In genomic region chr19:46529622-46530451, GRCh38 we compare ENCODE assay signal across 8 cellular contexts. TPM values are rescaled to one million over a fixed set of nuclear protein-coding genes. Genes with fewer than 3 reads are reported as not detected.
DNase-seq lines count a peak whose midpoint lies in the region; ATAC-seq and TF ChIP-seq lines count a peak whose summit lies in the region.

No MANE protein-coding gene starts in this region.

- 4 to 8% (median 8%) methylated on average over 13 of the region's 13 CpGs for WGBS in psoas muscle, 3 donors

- H3K9me3 Mint-ChIP-seq in activated naive CD4-positive, alpha-beta T cell treated with anti-CD3 and anti-CD28 coated beads for 36 hours, result peaks cover 11% of the 10 kb centered on the region

- H3K4me3 Mint-ChIP-seq in activated naive CD4-positive, alpha-beta T cell treated with anti-CD3 and anti-CD28 coated beads for 36 hours, result no peak overlapping the region

- H3K27me3 Mint-ChIP-seq in activated naive CD4-positive, alpha-beta T cell treated with anti-CD3 and anti-CD28 coated beads for 36 hours (ENCODE audit: low read depth), result no peaks in the 10 kb centered on the region

- no peaks in the 10 kb centered on the region for H3K79me2 ChIP-seq in Karpas-422 (ENCODE audit: low read length)

- intact Hi-C loops in activated naive CD4-positive, alpha-beta T cell treated with anti-CD3 and anti-CD28 coated beads for 36 hours (cut with micrococcal nuclease), result loop anchor here (1.0 to 2.0 kb wide), 4 partner anchors 12 to 219 kb away; no protein-coding TSS in a partner anchor
- intact Hi-C loops in psoas muscle (cut with DNase I), result loop anchor here in 1 of 2 donors (2.0 kb wide), 2 partner anchors 13 to 133 kb away; no protein-coding TSS in a partner anchor

- no peaks in the 10 kb centered on the region for H3K36me3 ChIP-seq in Karpas-422 (ENCODE audit: insufficient read depth, low read length)
- no peaks in the 10 kb centered on the region for H3K36me3 ChIP-seq in SK-N-MC (ENCODE audit: insufficient read depth, low read length)
- H3K36me3 ChIP-seq in psoas muscle (ENCODE audit: insufficient read depth in 1 of 2, low read depth in 1 of 2), result no peaks in the 10 kb centered on the region

- TF ChIP-seq CTCF in psoas muscle (IDR thresholded peaks at IDR 0.05), result peak; percentile 90

- no peaks in the 10 kb centered on the region for H4K20me1 ChIP-seq in Karpas-422 (ENCODE audit: insufficient read depth, low read depth, low read length)

- H3K9ac ChIP-seq in Karpas-422 (ENCODE audit: low read length), result no peak overlapping the region
- no peak overlapping the region for H3K9ac ChIP-seq in SK-N-MC (ENCODE audit: insufficient read length)

- H3K27me3 ChIP-seq in Karpas-422 (ENCODE audit: low read length), result no peaks in the 10 kb centered on the region
- peaks cover 0 to 10% (median 2%) of the 10 kb centered on the region in 3 donors for H3K27me3 ChIP-seq in psoas muscle (ENCODE audit: insufficient read depth in 3 of 3, low read length in 2 of 3)

- H3K27ac ChIP-seq in Karpas-422 (ENCODE audit: low read length) (no peak overlapping the region), SK-N-MC (no peak overlapping the region), psoas muscle (no peak overlapping the region)

- H3K9me3 ChIP-seq in Karpas-422 (ENCODE audit: low read length) (no peaks in the 10 kb centered on the region), SK-N-MC (ENCODE audit: low read depth, low read length) (no peaks in the 10 kb centered on the region), psoas muscle (no peaks in the 10 kb centered on the region)

- H3K4me1 Mint-ChIP-seq in activated naive CD4-positive, alpha-beta T cell treated with anti-CD3 and anti-CD28 coated beads for 36 hours (ENCODE audit: low read depth), result peaks cover 27% of the 10 kb centered on the region

- H3K4me3 ChIP-seq in Karpas-422 (ENCODE audit: low read length) (no peak overlapping the region), SK-N-MC (peak overlapping the region; percentile 38; the same call in 1 of the 2 replicates), psoas muscle (no peak overlapping the region)

- H3K4me1 ChIP-seq in Karpas-422 (ENCODE audit: low read length), result no peaks in the 10 kb centered on the region
- H3K4me1 ChIP-seq in psoas muscle, result no peaks in the 10 kb centered on the region

- CTCF ChIA-PET in activated naive CD4-positive, alpha-beta T cell treated with anti-CD3 and anti-CD28 coated beads for 36 hours (lab: Charles Lee), result interaction anchor here (0.6 to 12.0 kb wide), 19 partner anchors 12 to 235 kb away, joined by 3 to 203 read pairs (median 4); partner anchors contain the start of gene DACT3

- DNase-seq in DMS53 treated with DMSO at 0.1 percent for 48 hours (lab: John Stamatoyannopoulos, UW; ENCODE audit: unreplicated experiment) (peak; percentile 51), Karpas-422 (peak; percentile 83), SK-N-MC (ENCODE audit: low read depth, low spot score) (no peak), globus pallidus (ENCODE audit: low spot score) (peak; percentile 55), psoas muscle (peak; percentile 70 to 80)
- peak; percentile 84 for DNase-seq in activated naive CD4-positive, alpha-beta T cell treated with anti-CD3 and anti-CD28 coated beads for 36 hours

- H3K27ac Mint-ChIP-seq in activated naive CD4-positive, alpha-beta T cell treated with anti-CD3 and anti-CD28 coated beads for 36 hours, result peak overlapping the region; percentile 30

- H3K36me3 Mint-ChIP-seq in activated naive CD4-positive, alpha-beta T cell treated with anti-CD3 and anti-CD28 coated beads for 36 hours (ENCODE audit: low read depth), result peaks cover 1% of the 10 kb centered on the region

- H3K9me2 ChIP-seq in Karpas-422 (replicated peaks; ENCODE audit: insufficient read depth, low read length), result no peaks in the 10 kb centered on the region

- no peak overlapping the region for H3K4me2 ChIP-seq in Karpas-422 (ENCODE audit: low read depth, low read length, poor library complexity, severe bottlenecking)

- H2AFZ ChIP-seq in Karpas-422 (ENCODE audit: low read length), result no peak overlapping the region

- ATAC-seq in psoas muscle (peak; percentile 55 to 84 (median 66)), HG02973 (IDR thresholded peaks at IDR 0.05; ENCODE audit: unreplicated experiment) (no peak), GM21526 (IDR thresholded peaks at IDR 0.05; ENCODE audit: low FRiP score, unreplicated experiment) (no peak)

RNA-seq across cellular contexts. Expression of gene PNMA8B, which starts 34.2 kb away (rescaled TPM):
- not detected in 2 replicates for total RNA-seq in Karpas-422 (2014; rRNA removed; shearing (Covaris generic); ENCODE audit: low replicate concordance)
- under 1 TPM; 0.35 to 0.52 TPM for total RNA-seq in activated naive CD4-positive, alpha-beta T cell treated with anti-CD3 and anti-CD28 coated beads for 36 hours
- total RNA-seq in psoas muscle, result under 1 TPM; 0.17 to 0.52 (median 0.43) TPM
- under 1 TPM; 0.16 to 0.43 (median 0.18) TPM for polyA plus RNA-seq in psoas muscle

RNA-seq across cellular contexts. Expression of gene PNMA8A, which starts 58.5 kb away (rescaled TPM):
- total RNA-seq in Karpas-422 (2014; rRNA removed; shearing (Covaris generic); ENCODE audit: low replicate concordance), result not detected in 2 replicates
- 1 to 10 TPM; 1.1 to 1.5 TPM for total RNA-seq in activated naive CD4-positive, alpha-beta T cell treated with anti-CD3 and anti-CD28 coated beads for 36 hours
- 1 to 10 TPM in 2 of 4 donors, under 1 TPM in 2; 0.48 to 3.8 (median 1.5) TPM for total RNA-seq in psoas muscle
- polyA plus RNA-seq in psoas muscle, result 1 to 10 TPM in 1 of 3 donors, under 1 TPM in 2; 0.11 to 2.2 (median 0.38) TPM

Comparison
In these comparisons a context has a peak if more than half of its experiments do, and no peak if none do; other contexts are left out.
1. ATAC-seq: peak in psoas muscle (4 of 4); none in HG02973 (single experiment) and GM21526 (single experiment).